Comparison of ENCODE assay signal across 8 cellular contexts in genomic region chr7:67000601-67001258, GRCh38. TPM values are rescaled to one million over a fixed set of nuclear protein-coding genes. Genes with fewer than 3 reads are reported as not detected.
A peak's percentile ranks its signal among the peaks of the same experiment; 100 is the strongest.
DNase-seq lines count a peak whose midpoint lies in the region; ATAC-seq, FAIRE-seq and TF ChIP-seq lines count a peak whose summit lies in the region.
"Not testable (repeated sequence)": the region's sequence is repeated elsewhere in the genome, so short reads cannot be mapped to it uniquely, and the experiment has no call there.

No MANE protein-coding gene starts in this region.

- TF ChIP-seq CTCF in NB4 (IDR thresholded peaks at IDR 0.05; ENCODE audit: low read depth, low read length), result peak; percentile 12
- TF ChIP-seq CTCF in liver (IDR thresholded peaks at IDR 0.05; ENCODE audit: low read depth, low read length, missing input control), result not testable (repeated sequence)

- peaks cover 18% of the 10 kb centered on the region for H3K36me3 Mint-ChIP-seq in CD4-positive, CD25-positive, alpha-beta regulatory T cell

- DNase-seq in CD4-positive, CD25-positive, alpha-beta regulatory T cell, result peak in 2 of 3 donors; percentile 37 to 48
- DNase-seq in GM12891 (ENCODE audit: insufficient read length, low spot score); NB4 (ENCODE audit: low read depth): not testable (repeated sequence)
- DNase-seq in RPMI7951 (ENCODE audit: low read depth), result peak; percentile 33
- peak; percentile 44 for DNase-seq in amniotic epithelial cell (ENCODE audit: low read depth)
- DNase-seq in fibroblast of gingiva (ENCODE audit: low read depth), result peak; percentile 19
- peak; percentile 38 for DNase-seq in small intestine

- H3K27ac ChIP-seq in CD4-positive, CD25-positive, alpha-beta regulatory T cell (ENCODE audit: insufficient read depth, low read length, poor library complexity, severe bottlenecking); liver (ENCODE audit: low read depth in 1 of 2, low read length in 2 of 2); small intestine (ENCODE audit: low read depth in 1 of 2, low read length in 1 of 2): not testable (repeated sequence)

- not testable (repeated sequence) for H3K9me3 ChIP-seq in CD4-positive, CD25-positive, alpha-beta regulatory T cell (ENCODE audit: control insufficient read depth in 2 of 2, low read length in 2 of 2); liver (ENCODE audit: control insufficient read depth in 4 of 4, low read length in 3 of 4); small intestine (ENCODE audit: control insufficient read depth, low read depth)

- not testable (repeated sequence) for H3K27me3 Mint-ChIP-seq in CD4-positive, CD25-positive, alpha-beta regulatory T cell

- H3K4me1 ChIP-seq in CD4-positive, CD25-positive, alpha-beta regulatory T cell (ENCODE audit: control insufficient read depth, insufficient read depth, low read length, poor library complexity, severe bottlenecking); liver (ENCODE audit: control insufficient read depth in 4 of 4, insufficient read depth in 4 of 4, low read length in 3 of 4); small intestine (ENCODE audit: control insufficient read depth in 2 of 2, insufficient read depth in 1 of 2, low read depth in 1 of 2, low read length in 1 of 2): not testable (repeated sequence)

- peak; percentile 51 to 64 for TF ChIP-seq RAD21 in liver (IDR thresholded peaks at IDR 0.05)

- H3K36me3 ChIP-seq in CD4-positive, CD25-positive, alpha-beta regulatory T cell (ENCODE audit: control insufficient read depth, insufficient read depth, low read length); liver (ENCODE audit: control insufficient read depth in 4 of 4, insufficient read depth in 3 of 4, low read depth in 1 of 4, low read length in 3 of 4); small intestine (ENCODE audit: control insufficient read depth in 2 of 2, insufficient read depth in 2 of 2, low read length in 2 of 2): not testable (repeated sequence)

- H3K4me3 Mint-ChIP-seq in CD4-positive, CD25-positive, alpha-beta regulatory T cell, result peak overlapping the region in 3 of 4 donors; percentile 44 to 88 (median 72)

- H3K9ac ChIP-seq in liver (ENCODE audit: low read depth in 1 of 2, low read length in 2 of 2), result not testable (repeated sequence)

- not testable (repeated sequence) for ATAC-seq in CD4-positive, CD25-positive, alpha-beta regulatory T cell (ENCODE audit: low read depth in 2 of 2)

- peak overlapping the region in 1 of 3 donors; percentile 78 for H3K27ac Mint-ChIP-seq in CD4-positive, CD25-positive, alpha-beta regulatory T cell

- WGBS in liver, result 42% methylated on average over 4 of the region's 5 CpGs
- 41 to 48% (median 42%) methylated on average over 4 of the region's 5 CpGs for WGBS in small intestine, 3 donors

- H3K4me3 ChIP-seq in CD4-positive, CD25-positive, alpha-beta regulatory T cell (ENCODE audit: low read depth, low read length); NB4 (ENCODE audit: low read depth, low read length); liver (ENCODE audit: low read depth in 1 of 3, low read length in 3 of 3); small intestine (ENCODE audit: low read depth in 1 of 2, low read length in 2 of 2): not testable (repeated sequence)

- not testable (repeated sequence) for H3K9me3 Mint-ChIP-seq in CD4-positive, CD25-positive, alpha-beta regulatory T cell

- not testable (repeated sequence) for TF ChIP-seq POLR2A in GM12891 (IDR thresholded peaks at IDR 0.05; ENCODE audit: low read depth, low read length); NB4 (IDR thresholded peaks at IDR 0.05; ENCODE audit: extremely low read depth, insufficient read length)

- peaks cover 6 to 42% (median 19%) of the 10 kb centered on the region in 4 donors for H3K4me1 Mint-ChIP-seq in CD4-positive, CD25-positive, alpha-beta regulatory T cell

- H3K27me3 ChIP-seq in CD4-positive, CD25-positive, alpha-beta regulatory T cell (ENCODE audit: control insufficient read depth, insufficient read depth, low read length); liver (ENCODE audit: control insufficient read depth in 4 of 4, insufficient read depth in 4 of 4, low read length in 3 of 4); small intestine (ENCODE audit: control insufficient read depth in 2 of 2, insufficient read depth in 2 of 2, low read length in 2 of 2): not testable (repeated sequence)

- FAIRE-seq in GM12891 (lab: Jason Lieb, UNC) (peak; percentile 82), small intestine (lab: Jason Lieb, UNC) (peak; percentile 61)

RNA-seq across cellular contexts. Expression of gene TYW1, which starts 4.1 kb away (rescaled TPM):
- total RNA-seq in CD4-positive, CD25-positive, alpha-beta regulatory T cell, result 25.7 TPM
- 10 to 100 TPM; 17.8 to 26.0 (median 19.4) TPM for polyA plus RNA-seq in CD4-positive, CD25-positive, alpha-beta regulatory T cell
- 11.0 TPM for polyA plus RNA-seq in GM12891 (2012; ENCODE audit: low read depth, missing spikeins)
- total RNA-seq in RPMI7951 (2014; rRNA removed; shearing (Covaris generic)), result 10.9 and 11.9 TPM in 2 replicates
- 10 to 100 TPM in 1 of 2 donors, 1 to 10 TPM in 1; 8.5 to 16.6 TPM for total RNA-seq in liver
- polyA plus RNA-seq in liver (10 to 100 TPM in 1 of 2 donors, 1 to 10 TPM in 1; 6.7 to 11.2 TPM), small intestine (10 to 100 TPM in 1 of 3 donors, 1 to 10 TPM in 2; 3.4 to 11.5 (median 4.6) TPM)

RNA-seq across cellular contexts. Expression of gene SBDS, which starts 5.3 kb away (rescaled TPM):
- total RNA-seq in CD4-positive, CD25-positive, alpha-beta regulatory T cell, result 285 TPM
- polyA plus RNA-seq in CD4-positive, CD25-positive, alpha-beta regulatory T cell, result 10 to 100 TPM; 74.7 to 78.5 (median 76.5) TPM
- 27.1 TPM for polyA plus RNA-seq in GM12891 (2012; ENCODE audit: low read depth, missing spikeins)
- 112 and 124 TPM in 2 replicates for total RNA-seq in RPMI7951 (2014; rRNA removed; shearing (Covaris generic))
- total RNA-seq in liver, result 10 to 100 TPM; 34.1 to 56.6 TPM
- polyA plus RNA-seq in liver (10 to 100 TPM; 62.6 to 66.0 TPM), small intestine (100 to 1,000 TPM; 141 to 309 (median 264) TPM)
